ENCODE assay signal across 22 cellular contexts in the genomic region with DNA sequence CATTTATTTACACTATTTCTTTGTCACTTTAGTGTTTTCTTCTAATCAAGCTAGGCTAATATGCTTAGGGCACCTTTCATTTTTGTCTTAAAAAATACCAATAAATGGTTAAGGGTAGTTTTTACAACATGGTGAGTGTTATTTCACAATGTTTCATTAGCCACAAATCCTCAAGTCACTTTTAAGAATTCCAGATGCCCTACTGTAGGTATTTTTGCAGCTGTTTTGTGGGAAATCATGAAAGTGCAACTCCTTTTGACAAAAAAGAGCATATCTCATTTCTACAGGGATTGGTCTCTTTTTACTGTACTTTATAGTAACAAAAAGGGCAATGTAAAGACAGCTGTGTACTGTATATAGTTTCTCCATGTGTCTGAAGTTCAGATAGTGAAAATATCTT. TPM values are rescaled to one million over a fixed set of nuclear protein-coding genes. Genes with fewer than 3 reads are reported as not detected.
A peak's percentile ranks its signal among the peaks of the same experiment; 100 is the strongest.
DNase-seq lines count a peak whose midpoint lies in the region; ATAC-seq and TF ChIP-seq lines count a peak whose summit lies in the region.
"Had no signal": no experiment of that assay in that cellular context is flagged by ENCODE, and none has a peak within 500 bp of the region (broad histone marks: within the 10 kb centered on the region; RNA-seq: fewer than 3 reads in every experiment).

No MANE protein-coding gene starts in this region.

- H3F3A ChIP-seq in GM23248 (ENCODE audit: insufficient read depth) (peaks cover 22% of the 10 kb centered on the region), smooth muscle cell (ENCODE audit: low read depth) (peaks cover 12% of the 10 kb centered on the region)

- peak overlapping the region; percentile 64 for H3K4me2 ChIP-seq in GM23248 (ENCODE audit: unreplicated experiment)
- peak overlapping the region; percentile 59 for H3K4me2 ChIP-seq in smooth muscle cell
- H3K4me2 ChIP-seq: KMS-11 had no signal

- H3K4me3 ChIP-seq in GM23248 (peak overlapping the region; percentile 19), fibroblast of the aortic adventitia (ENCODE audit: low read depth, low read length) (no peak overlapping the region), smooth muscle cell (no peak overlapping the region)
- H3K4me3 ChIP-seq in naive thymus-derived CD4-positive, alpha-beta T cell (ENCODE audit: low read length): no peak overlapping the region
- H3K4me3 ChIP-seq: MG63, Peyer's patch had no signal

- in situ Hi-C loops in GM23248 (cut with MboI): loop anchor here (10.0 kb wide), 1 partner anchor 349 kb away; no protein-coding TSS in a partner anchor

- H3K27ac Mint-ChIP-seq in naive thymus-derived CD4-positive, alpha-beta T cell: no peak overlapping the region
- H3K27ac Mint-ChIP-seq: CD4-positive, CD25-positive, alpha-beta regulatory T cell had no signal

- no peak overlapping the region for H3K4me3 Mint-ChIP-seq in naive thymus-derived CD4-positive, alpha-beta T cell
- H3K4me3 Mint-ChIP-seq: CD4-positive, CD25-positive, alpha-beta regulatory T cell had no signal

- no peaks in the 10 kb centered on the region for H4K20me1 ChIP-seq in GM23248 (ENCODE audit: insufficient read depth)
- H4K20me1 ChIP-seq in smooth muscle cell (ENCODE audit: low read depth): no peaks in the 10 kb centered on the region

- no peaks in the 10 kb centered on the region for H3K9me3 Mint-ChIP-seq in naive thymus-derived CD4-positive, alpha-beta T cell

- H3K4me1 ChIP-seq in GM23248 (ENCODE audit: insufficient read depth) (peaks cover 54% of the 10 kb centered on the region), smooth muscle cell (ENCODE audit: low read depth) (peaks cover 39% of the 10 kb centered on the region)
- H3K4me1 ChIP-seq in naive thymus-derived CD4-positive, alpha-beta T cell (ENCODE audit: control insufficient read depth in 2 of 2, insufficient read depth in 2 of 2, low read length in 2 of 2): no peaks in the 10 kb centered on the region
- H3K4me1 ChIP-seq: Caco-2, Peyer's patch had no signal

- H3K9me2 ChIP-seq in GM23248 (ENCODE audit: insufficient read depth): no peaks in the 10 kb centered on the region

- intact Hi-C loops in naive thymus-derived CD4-positive, alpha-beta T cell (cut with micrococcal nuclease): no loop called here

- H3K27me3 Mint-ChIP-seq in naive thymus-derived CD4-positive, alpha-beta T cell: peaks cover 2 to 61% (median 46%) of the 10 kb centered on the region in 5 donors

- H3K4me1 Mint-ChIP-seq in naive thymus-derived CD4-positive, alpha-beta T cell: peaks cover 0 to 1% (median 0%) of the 10 kb centered on the region in 7 donors
- H3K4me1 Mint-ChIP-seq: CD4-positive, CD25-positive, alpha-beta regulatory T cell had no signal

- peak overlapping the region; percentile 45 for H2AFZ ChIP-seq in GM23248
- peak overlapping the region; percentile 46 for H2AFZ ChIP-seq in smooth muscle cell (ENCODE audit: low read depth)

- H3K27me3 ChIP-seq in GM23248 (replicated peaks; ENCODE audit: insufficient read depth): no peaks in the 10 kb centered on the region
- H3K27me3 ChIP-seq in smooth muscle cell (ENCODE audit: low read depth): no peaks in the 10 kb centered on the region
- no peaks in the 10 kb centered on the region for H3K27me3 ChIP-seq in naive thymus-derived CD4-positive, alpha-beta T cell (ENCODE audit: control insufficient read depth in 2 of 2, insufficient read depth in 2 of 2, low read length in 2 of 2)
- H3K27me3 ChIP-seq: MG63, Peyer's patch had no signal

- no peaks in the 10 kb centered on the region for H3K36me3 Mint-ChIP-seq in naive thymus-derived CD4-positive, alpha-beta T cell
- H3K36me3 Mint-ChIP-seq: CD4-positive, CD25-positive, alpha-beta regulatory T cell had no signal

- H3K79me2 ChIP-seq in GM23248 (ENCODE audit: insufficient read depth): no peaks in the 10 kb centered on the region
- H3K79me2 ChIP-seq in smooth muscle cell (ENCODE audit: low read depth): no peaks in the 10 kb centered on the region

- H3K9me3 ChIP-seq in GM23248 (ENCODE audit: low read depth) (no peaks in the 10 kb centered on the region), smooth muscle cell (replicated peaks; ENCODE audit: low read depth) (no peaks in the 10 kb centered on the region)
- H3K9me3 ChIP-seq in naive thymus-derived CD4-positive, alpha-beta T cell (ENCODE audit: control insufficient read depth in 2 of 3, low read length in 3 of 3): no peaks in the 10 kb centered on the region
- H3K9me3 ChIP-seq: Caco-2, MG63, Peyer's patch had no signal

- H3K27ac ChIP-seq in GM23248 (no peak overlapping the region), smooth muscle cell (ENCODE audit: low read depth) (peak overlapping the region; percentile 69)
- H3K27ac ChIP-seq in naive thymus-derived CD4-positive, alpha-beta T cell (ENCODE audit: low read depth, low read length): no peak overlapping the region
- H3K27ac ChIP-seq: KMS-11, Peyer's patch had no signal

- CTCF ChIA-PET in naive thymus-derived CD4-positive, alpha-beta T cell (lab: Charles Lee): no interaction called here

- no peaks in the 10 kb centered on the region for H3K36me3 ChIP-seq in GM23248 (ENCODE audit: low read depth)
- no peaks in the 10 kb centered on the region for H3K36me3 ChIP-seq in smooth muscle cell (ENCODE audit: low read depth)
- H3K36me3 ChIP-seq in naive thymus-derived CD4-positive, alpha-beta T cell (ENCODE audit: control insufficient read depth in 2 of 3, insufficient read depth in 3 of 3, low read length in 3 of 3): no peaks in the 10 kb centered on the region
- H3K36me3 ChIP-seq: MG63, Peyer's patch had no signal

- no peak overlapping the region for H3K9ac ChIP-seq in GM23248
- no peak overlapping the region for H3K9ac ChIP-seq in smooth muscle cell (ENCODE audit: low read depth)
- H3K9ac ChIP-seq: KMS-11 had no signal

- TF ChIP-seq CTCF in fibroblast of the aortic adventitia (IDR thresholded peaks at IDR 0.05; ENCODE audit: insufficient read depth, low read length) (no peak), smooth muscle cell (IDR thresholded peaks at IDR 0.05; ENCODE audit: borderline replicate concordance, insufficient read depth, poor library complexity, severe bottlenecking) (no peak)

- POLR2A ChIA-PET in naive thymus-derived CD4-positive, alpha-beta T cell (lab: Charles Lee): no interaction called here

- DNase-seq in GM23248 (peak; percentile 23), amniotic epithelial cell (ENCODE audit: low read depth) (peak; percentile 84), fibroblast of the aortic adventitia (ENCODE audit: low read depth) (peak; percentile 67), smooth muscle cell (lab: John Stamatoyannopoulos, UW; ENCODE audit: unreplicated experiment) (no peak), epidermal melanocyte (ENCODE audit: insufficient read length, low spot score) (no peak)
- no peak for DNase-seq in naive thymus-derived CD4-positive, alpha-beta T cell
- DNase-seq: AML-193; Caco-2; CD4-positive, CD25-positive, alpha-beta regulatory T cell; DMS153; EL; GOT3; MG63; NCI-H1092; NCI-H146; NCI-H2081 treated with DMSO at 0.1 percent for 48 hours; NCI-H524; Peyer's patch had no signal

- no peak for ATAC-seq in naive thymus-derived CD4-positive, alpha-beta T cell
- ATAC-seq in HG02610 (IDR thresholded peaks at IDR 0.05; ENCODE audit: unreplicated experiment): no peak
- ATAC-seq: HepG2, Right ventricle myocardium inferior had no signal

RNA-seq across cellular contexts. Expression of gene GAS1, which starts 28.3 kb away (rescaled TPM):
- 29.7 and 36.0 TPM in 2 replicates for total RNA-seq in GM23248 (2014; rRNA removed; shearing (Covaris generic))
- polyA plus RNA-seq in GM23248 (2016; fragmentation: Nextera tagmentation; extraction: Ambion mirVana) (8.1 and 10.7 TPM in 2 replicates), smooth muscle cell (72.5 and 134 TPM in 2 replicates)
- total RNA-seq in fibroblast of the aortic adventitia (ENCODE audit: low replicate concordance) (25.0 and 107 TPM in 2 replicates), smooth muscle cell (74.8 and 82.6 TPM in 2 replicates)
- total RNA-seq in naive thymus-derived CD4-positive, alpha-beta T cell: under 1 TPM; 0.07 to 0.51 (median 0.16) TPM
- under 1 TPM in 1 of 2 donors, not detected in 1; 0.18 TPM for polyA plus RNA-seq in naive thymus-derived CD4-positive, alpha-beta T cell
- total RNA-seq: HepG2 had no signal
- polyA plus RNA-seq: HepG2 had no signal

Comparison
In these comparisons a context has a peak if more than half of its experiments do, and no peak if none do; other contexts are left out.
1. DNase-seq: peak in GM23248 (single experiment), amniotic epithelial cell (single experiment) and fibroblast of the aortic adventitia (single experiment); none in smooth muscle cell (single experiment), naive thymus-derived CD4-positive, alpha-beta T cell (0 of 9) and epidermal melanocyte (single experiment).
2. RNA of gene GAS1, which starts 28.3 kb away (total RNA-seq): 74.8 to 82.6 TPM in smooth muscle cell, 29.7 to 36.0 TPM in GM23248 and 25.0 to 107 TPM in fibroblast of the aortic adventitia; 0.07 to 0.51 TPM in naive thymus-derived CD4-positive, alpha-beta T cell; every median in the first group is over 10 times any median in the second.